Comparison of ENCODE assay signal across 9 cellular contexts in genomic region chr3:197951392-197951990, GRCh38. TPM values are rescaled to one million over a fixed set of nuclear protein-coding genes. Genes with fewer than 3 reads are reported as not detected.
DNase-seq lines count a peak whose midpoint lies in the region; FAIRE-seq and TF ChIP-seq lines count a peak whose summit lies in the region.
"Had no signal": no experiment of that assay in that cellular context is flagged by ENCODE, and none has a peak within 500 bp of the region (broad histone marks: within the 10 kb centered on the region; RNA-seq: fewer than 3 reads in every experiment).

No MANE protein-coding gene starts in this region.

- peaks cover 39 to 55% (median 53%) of the 10 kb centered on the region in 4 donors for H3K36me3 ChIP-seq in esophagus muscularis mucosa
- peaks cover 5 to 25% of the 10 kb centered on the region in 2 donors for H3K36me3 ChIP-seq in prostate gland

- no peak for FAIRE-seq in HTR-8/SVneo (lab: Jason Lieb, UNC)
- FAIRE-seq: islet of Langerhans had no signal

- 82% methylated on average over 21 of the region's 21 CpGs for WGBS in esophagus muscularis mucosa
- 87% methylated on average over 21 of the region's 21 CpGs for WGBS in prostate gland

- H3K27ac ChIP-seq in RWPE1 (peak overlapping the region; percentile 62), esophagus muscularis mucosa (replicated peaks in 1 of 4) (peak overlapping the region in 3 of 4 donors; percentile 82 to 89 (median 88)), prostate gland (peak overlapping the region in 1 of 2 donors; percentile 91)

- no peak for TF ChIP-seq CTCF in RWPE1 (conservative IDR thresholded peaks at IDR 0.05; ENCODE audit: low read depth)
- TF ChIP-seq CTCF in esophagus muscularis mucosa (IDR thresholded peaks at IDR 0.05), result no peak
- no peak for TF ChIP-seq CTCF in prostate gland (IDR thresholded peaks at IDR 0.05)

- no peak for TF ChIP-seq EP300 in esophagus muscularis mucosa (IDR thresholded peaks at IDR 0.05)

- CTCF ChIA-PET in RWPE1 (lab: Yijun Ruan, JAX), result interaction anchor here (1.4 kb wide), 1 partner anchor 46 kb away, joined by 4 read pairs; no protein-coding TSS in a partner anchor

- no peaks in the 10 kb centered on the region for H3K9me3 ChIP-seq in esophagus muscularis mucosa
- H3K9me3 ChIP-seq in prostate gland, result no peaks in the 10 kb centered on the region

- POLR2A ChIA-PET in RWPE1 (lab: Yijun Ruan, JAX; ENCODE audit: low non-redundant PET), result no interaction called here

- H3K4me1 ChIP-seq in esophagus muscularis mucosa (peaks cover 41 to 49% (median 44%) of the 10 kb centered on the region in 4 donors), prostate gland (replicated peaks) (peaks cover 12% of the 10 kb centered on the region)

- H3K27me3 ChIP-seq in esophagus muscularis mucosa (no peaks in the 10 kb centered on the region), prostate gland (replicated peaks; ENCODE audit: insufficient read depth) (no peaks in the 10 kb centered on the region)

- DNase-seq in RWPE1 (ENCODE audit: low spot score) (no peak), esophagus muscularis mucosa (ENCODE audit: extremely low spot score) (no peak), prostate gland (ENCODE audit: low spot score) (no peak), RKO (ENCODE audit: low spot score) (no peak), iPS-NIHi7 (ENCODE audit: extremely low spot score) (no peak), HTR-8/SVneo (ENCODE audit: insufficient read length, low spot score) (no peak), NCI-H1417 treated with DMSO at 0.1 percent for 48 hours (lab: John Stamatoyannopoulos, UW) (no peak)

- H3K4me3 ChIP-seq in GM08714 (ENCODE audit: low read length), result peak overlapping the region; percentile 96
- H3K4me3 ChIP-seq in esophagus muscularis mucosa, result peak overlapping the region; percentile 62 to 76 (median 68)
- H3K4me3 ChIP-seq in prostate gland, result peak overlapping the region; percentile 58 to 63

- intact Hi-C loops in esophagus muscularis mucosa (cut with DNase I) (no loop called here), prostate gland (cut with DNase I) (no loop called here)

- TF ChIP-seq POLR2A in esophagus muscularis mucosa (IDR thresholded peaks at IDR 0.05; ENCODE audit: low read depth) (no peak), prostate gland (IDR thresholded peaks at IDR 0.05) (no peak)

RNA-seq across cellular contexts. Expression of gene RPL35A, which starts 1.5 kb away (rescaled TPM):
- total RNA-seq in esophagus muscularis mucosa, result 100 to 1,000 TPM; 527 to 724 (median 570) TPM
- total RNA-seq in prostate gland, result 1,000 to 10,000 TPM in 1 of 2 donors, 100 to 1,000 TPM in 1; 480 to 1,367 TPM

RNA-seq across cellular contexts. Expression of gene LMLN, which starts 8.5 kb away (rescaled TPM):
- total RNA-seq in esophagus muscularis mucosa (1 to 10 TPM; 4.1 to 5.5 (median 4.6) TPM), prostate gland (10 to 100 TPM in 1 of 2 donors, 1 to 10 TPM in 1; 6.8 to 16.9 TPM)
